Comparison of ENCODE assay signal across 9 cellular contexts in the genomic region with DNA sequence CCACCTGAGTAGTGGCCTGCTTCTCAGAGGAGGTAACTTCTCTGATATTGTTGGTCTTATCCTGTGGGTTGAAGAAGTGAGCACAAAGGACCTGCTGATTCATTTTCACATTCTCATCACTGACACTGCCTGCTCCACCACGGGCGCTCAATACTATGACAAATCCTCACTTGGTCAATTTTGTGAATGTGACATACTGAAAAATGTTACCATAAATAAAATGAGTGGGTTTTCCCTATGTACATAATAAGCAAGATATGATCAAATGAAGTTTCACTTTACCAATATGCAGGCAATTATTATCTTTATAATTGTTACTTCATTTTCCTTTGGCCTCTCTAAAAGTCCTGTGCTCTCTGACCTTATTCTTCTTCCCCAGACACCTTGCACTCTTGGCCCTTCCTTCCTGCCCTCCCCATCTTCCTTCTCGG.
A peak's percentile ranks its signal among the peaks of the same experiment; 100 is the strongest.
DNase-seq lines count a peak whose midpoint lies in the region; ATAC-seq, FAIRE-seq and TF ChIP-seq lines count a peak whose summit lies in the region.
"Had no signal": no experiment of that assay in that cellular context is flagged by ENCODE, and none has a peak within 500 bp of the region (broad histone marks: within the 10 kb centered on the region; RNA-seq: fewer than 3 reads in every experiment).

No MANE protein-coding gene starts in this region.

- intact Hi-C loops in activated T-helper 1 cell treated with anti-CD3 and anti-CD28 coated beads, Interleukin-12 subunit alpha, Interleukin-12 subunit beta, Interleukin-2, Interleukin-4 antibody, amounts not matched to agents 30 ng/mL and 10 ng/mL and 1 ng/mL, durations not matched to agents 14 hours and 24 hours and 36 hours (cut with micrococcal nuclease) = loop anchor here (1.0 to 2.0 kb wide), 9 partner anchors 8 to 288 kb away; a partner anchor contains a TSS
- intact Hi-C loops in pancreas (cut with DNase I) = no loop called here

- H3K9me3 ChIP-seq in pancreas = no peaks in the 10 kb centered on the region

- peaks cover 89% of the 10 kb centered on the region for H3K4me1 Mint-ChIP-seq in activated T-helper 1 cell treated with anti-CD3 and anti-CD28 coated beads, Interleukin-12 subunit alpha, Interleukin-12 subunit beta, Interleukin-2, Interleukin-4 antibody, amounts not matched to agents 30 ng/mL and 10 ng/mL and 1 ng/mL, durations not matched to agents 14 hours and 24 hours and 36 hours (ENCODE audit: low read depth)

- H3K27ac ChIP-seq in pancreas = peak overlapping the region; percentile 44 to 81 (median 78)

- H3K27me3 Mint-ChIP-seq in activated T-helper 1 cell treated with anti-CD3 and anti-CD28 coated beads, Interleukin-12 subunit alpha, Interleukin-12 subunit beta, Interleukin-2, Interleukin-4 antibody, amounts not matched to agents 30 ng/mL and 10 ng/mL and 1 ng/mL, durations not matched to agents 14 hours and 24 hours and 36 hours (ENCODE audit: insufficient read depth) = no peaks in the 10 kb centered on the region

- no peaks in the 10 kb centered on the region for H3K27me3 ChIP-seq in pancreas

- no peaks in the 10 kb centered on the region for H3K9me3 Mint-ChIP-seq in activated T-helper 1 cell treated with anti-CD3 and anti-CD28 coated beads, Interleukin-12 subunit alpha, Interleukin-12 subunit beta, Interleukin-2, Interleukin-4 antibody, amounts not matched to agents 30 ng/mL and 10 ng/mL and 1 ng/mL, durations not matched to agents 14 hours and 24 hours and 36 hours

- H3K36me3 Mint-ChIP-seq in activated T-helper 1 cell treated with anti-CD3 and anti-CD28 coated beads, Interleukin-12 subunit alpha, Interleukin-12 subunit beta, Interleukin-2, Interleukin-4 antibody, amounts not matched to agents 30 ng/mL and 10 ng/mL and 1 ng/mL, durations not matched to agents 14 hours and 24 hours and 36 hours (ENCODE audit: low read depth) = peaks cover 4% of the 10 kb centered on the region

- peak overlapping the region; percentile 87 for H3K27ac Mint-ChIP-seq in activated T-helper 1 cell treated with anti-CD3 and anti-CD28 coated beads, Interleukin-12 subunit alpha, Interleukin-12 subunit beta, Interleukin-2, Interleukin-4 antibody, amounts not matched to agents 30 ng/mL and 10 ng/mL and 1 ng/mL, durations not matched to agents 14 hours and 24 hours and 36 hours

- DNase-seq in activated gamma-delta T cell treated with Interleukin-2 at 50 U/mL for 16 hours (peak; percentile 23), activated gamma-delta T cell (lab: John Stamatoyannopoulos, UW) (no peak), pancreas (no peak), NCI-H2171 treated with DMSO at 0.1 percent for 48 hours (lab: John Stamatoyannopoulos, UW) (no peak), mucosa of gallbladder (ENCODE audit: low spot score) (no peak)
- peak; percentile 17 for DNase-seq in activated T-helper 1 cell treated with anti-CD3 and anti-CD28 coated beads, Interleukin-12 subunit alpha, Interleukin-12 subunit beta, Interleukin-2, Interleukin-4 antibody, amounts not matched to agents 30 ng/mL and 10 ng/mL and 1 ng/mL, durations not matched to agents 14 hours and 24 hours and 36 hours (ENCODE audit: low spot score)

- H3K4me3 Mint-ChIP-seq in activated T-helper 1 cell treated with anti-CD3 and anti-CD28 coated beads, Interleukin-12 subunit alpha, Interleukin-12 subunit beta, Interleukin-2, Interleukin-4 antibody, amounts not matched to agents 30 ng/mL and 10 ng/mL and 1 ng/mL, durations not matched to agents 14 hours and 24 hours and 36 hours = peak overlapping the region; percentile 54

- peaks cover 3 to 14% (median 12%) of the 10 kb centered on the region in 3 donors for H3K4me1 ChIP-seq in pancreas

- H3K36me3 ChIP-seq in pancreas = no peaks in the 10 kb centered on the region

- FAIRE-seq in pancreas (lab: Jason Lieb, UNC) = no peak
- FAIRE-seq: TTC549 had no signal

- no peak for TF ChIP-seq CTCF in pancreas (IDR thresholded peaks at IDR 0.05)

- H3K4me3 ChIP-seq in pancreas = no peak overlapping the region

- peak; percentile 56 for ATAC-seq in HG03103 (IDR thresholded peaks at IDR 0.05; ENCODE audit: low read depth, unreplicated experiment)
- peak in 2 of 4 donors; percentile 9 to 14 for ATAC-seq in pancreas
- no peak for ATAC-seq in HG03521 (IDR thresholded peaks at IDR 0.05; ENCODE audit: unreplicated experiment)

- whole genome bisulfite sequencing in pancreas, 2 donors = 84 to 85% methylated on average over 3 of the region's 3 CpGs

Comparison
In these comparisons a context has a peak if more than half of its experiments do, and no peak if none do; other contexts are left out.
1. DNase-seq: peak in activated gamma-delta T cell treated with Interleukin-2 at 50 U/mL for 16 hours (single experiment) and activated T-helper 1 cell treated with anti-CD3 and anti-CD28 coated beads, Interleukin-12 subunit alpha, Interleukin-12 subunit beta, Interleukin-2, Interleukin-4 antibody, amounts not matched to agents 30 ng/mL and 10 ng/mL and 1 ng/mL, durations not matched to agents 14 hours and 24 hours and 36 hours (single experiment); none in activated gamma-delta T cell (single experiment), pancreas (0 of 6), NCI-H2171 treated with DMSO at 0.1 percent for 48 hours (single experiment) and mucosa of gallbladder (single experiment).